ENCODE assay signal across 19 cellular contexts in the genomic region with DNA sequence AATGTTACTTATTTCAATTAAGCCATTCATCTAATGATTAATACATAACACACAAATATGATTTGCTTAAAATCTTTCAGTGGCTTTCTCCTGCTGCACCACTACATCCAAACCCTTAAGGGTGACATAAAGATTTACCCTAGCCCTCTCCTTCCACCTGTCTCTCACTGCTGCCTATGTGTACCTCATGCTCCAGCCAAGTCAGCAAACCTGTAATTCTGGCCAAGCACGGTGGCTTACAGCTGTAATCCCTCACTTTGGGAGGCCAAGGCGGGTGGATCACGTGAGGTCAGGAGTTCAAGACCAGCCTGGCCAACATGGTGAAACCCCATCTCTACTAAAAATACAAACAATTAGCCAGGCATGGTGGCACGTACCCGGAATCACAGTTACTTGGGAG.
"Had no signal": no experiment of that assay in that cellular context is flagged by ENCODE, and none has a peak within 500 bp of the region (broad histone marks: within the 10 kb centered on the region; RNA-seq: fewer than 3 reads in every experiment).

No MANE protein-coding gene starts in this region.

- H3K27me3 ChIP-seq: heart left ventricle, ovary, right lobe of liver, suprapubic skin, thyroid gland, upper lobe of left lung, uterus had no signal

- DNase-seq: effector memory CD8-positive, alpha-beta T cell; foreskin melanocyte; heart left ventricle; hypothalamus; kidney glomerular epithelial cell; mammary epithelial cell; mucosa of descending colon; natural killer cell; ovary; right lobe of liver; stimulated activated CD4-positive, alpha-beta T cell treated with anti-CD3 and anti-CD28 coated beads, Interleukin-4, amount 100 ng/mL, for 1 hour; stimulated activated CD8-positive, alpha-beta memory T cell treated with anti-CD3 and anti-CD28 coated beads, Interleukin-4, amount 100 ng/mL, for 48 hours; stimulated activated naive CD8-positive, alpha-beta T cell treated with anti-CD3 and anti-CD28 coated beads, Interleukin-15, Interleukin-2, amounts not matched to agents 100 U/mL and 50 U/mL, for 24 hours; thyroid gland; upper lobe of left lung; uterus had no signal

- ATAC-seq: effector memory CD8-positive, alpha-beta T cell; heart left ventricle; mucosa of descending colon; natural killer cell; right lobe of liver; stimulated activated effector memory CD8-positive, alpha-beta T cell treated with anti-CD3 and anti-CD28 coated beads, Interleukin-12 subunit alpha, Interleukin-12 subunit beta, amount 100 ng/mL, for 72 hours; stimulated activated naive CD8-positive, alpha-beta T cell treated with anti-CD3 and anti-CD28 coated beads, Interleukin-15, Interleukin-2, amounts not matched to agents 100 U/mL and 50 U/mL, for 24 hours had no signal

- H3K27ac Mint-ChIP-seq: natural killer cell; stimulated activated effector memory CD8-positive, alpha-beta T cell treated with anti-CD3 and anti-CD28 coated beads, Interleukin-12 subunit alpha, Interleukin-12 subunit beta, amount 100 ng/mL, for 72 hours had no signal

- H3K27me3 Mint-ChIP-seq: effector memory CD8-positive, alpha-beta T cell had no signal

- H3K4me1 ChIP-seq: right lobe of liver, upper lobe of left lung, uterus had no signal

- H3K9me3 Mint-ChIP-seq: effector memory CD8-positive, alpha-beta T cell; natural killer cell; neural crest cell; stimulated activated effector memory CD8-positive, alpha-beta T cell treated with anti-CD3 and anti-CD28 coated beads, Interleukin-12 subunit alpha, Interleukin-12 subunit beta, amount 100 ng/mL, for 72 hours had no signal

- H3K9me3 ChIP-seq: heart left ventricle, mucosa of descending colon, ovary, right lobe of liver, suprapubic skin, thyroid gland, upper lobe of left lung, uterus had no signal

- H3K4me1 Mint-ChIP-seq: natural killer cell; neural crest cell; stimulated activated effector memory CD8-positive, alpha-beta T cell treated with anti-CD3 and anti-CD28 coated beads, Interleukin-12 subunit alpha, Interleukin-12 subunit beta, amount 100 ng/mL, for 72 hours had no signal

- H3K36me3 ChIP-seq: ovary, uterus had no signal

- H3K27ac ChIP-seq: heart left ventricle, ovary, right lobe of liver, suprapubic skin, thyroid gland, upper lobe of left lung, uterus had no signal

- H3K4me3 Mint-ChIP-seq: effector memory CD8-positive, alpha-beta T cell; natural killer cell; neural crest cell; stimulated activated effector memory CD8-positive, alpha-beta T cell treated with anti-CD3 and anti-CD28 coated beads, Interleukin-12 subunit alpha, Interleukin-12 subunit beta, amount 100 ng/mL, for 72 hours had no signal

- H3K4me3 ChIP-seq: heart left ventricle, mucosa of descending colon, ovary, right lobe of liver, suprapubic skin, thyroid gland, upper lobe of left lung, uterus had no signal
